In the genomic region with DNA sequence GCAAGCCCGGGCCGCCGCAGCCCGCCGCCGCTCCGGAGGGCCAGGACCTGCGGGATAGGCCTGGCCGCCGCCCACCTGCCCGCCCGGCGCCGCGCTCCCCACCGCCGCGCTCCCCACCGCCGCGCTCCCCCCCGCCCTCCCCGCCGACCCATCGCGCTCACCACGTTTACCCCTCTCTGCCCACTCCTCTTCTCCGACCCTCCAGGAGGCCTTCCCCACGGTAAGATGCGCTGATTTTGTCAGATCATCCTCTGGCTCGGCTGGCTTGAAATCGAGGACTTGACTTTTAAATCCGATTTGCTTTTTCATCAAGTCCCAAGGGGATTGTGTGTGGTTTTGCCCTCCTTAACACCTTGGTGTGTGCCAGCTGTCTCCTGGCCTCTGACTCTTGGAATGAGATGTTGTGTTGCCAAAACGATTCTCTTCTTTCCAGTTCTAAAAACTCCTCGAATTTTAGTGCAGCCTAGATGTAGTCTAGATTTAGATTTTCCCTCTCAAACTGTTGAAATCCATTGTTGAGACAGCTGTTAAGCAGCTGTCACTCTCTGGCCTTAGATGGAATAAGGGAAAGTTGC, we compare ENCODE assay signal across 8 cellular contexts. TPM values are rescaled to one million over a fixed set of nuclear protein-coding genes. Genes with fewer than 3 reads are reported as not detected.
DNase-seq lines count a peak whose midpoint lies in the region; ATAC-seq and TF ChIP-seq lines count a peak whose summit lies in the region.

No MANE protein-coding gene starts in this region.

- H3K27me3 Mint-ChIP-seq in central memory CD8-positive, alpha-beta T cell: no peaks in the 10 kb centered on the region

- H3K79me2 ChIP-seq in Loucy (ENCODE audit: insufficient read depth, low read length): peaks cover 51% of the 10 kb centered on the region

- peak; percentile 38 for DNase-seq in GM12865 (ENCODE audit: low read depth)
- DNase-seq in central memory CD8-positive, alpha-beta T cell (ENCODE audit: low spot score in 2 of 2): no peak
- DNase-seq in mucosa of descending colon: no peak
- no peak for DNase-seq in NCI-H128 (lab: John Stamatoyannopoulos, UW; ENCODE audit: unreplicated experiment)
- DNase-seq in NCI-H774 (lab: John Stamatoyannopoulos, UW): no peak
- DNase-seq in mucosa of gallbladder (ENCODE audit: low spot score): no peak

- intact Hi-C loops in mucosa of descending colon (cut with DNase I, micrococcal nuclease): no loop called here

- H3F3A ChIP-seq in Loucy (ENCODE audit: low read depth): no peaks in the 10 kb centered on the region

- H3K9me3 Mint-ChIP-seq in central memory CD8-positive, alpha-beta T cell: no peaks in the 10 kb centered on the region

- H3K9me2 ChIP-seq in Loucy (replicated peaks; ENCODE audit: low read depth, low read length): no peaks in the 10 kb centered on the region

- peak; percentile 10 for ATAC-seq in central memory CD8-positive, alpha-beta T cell (replicated peaks; ENCODE audit: extremely low read depth, poor library complexity, severe bottlenecking)
- ATAC-seq in mucosa of descending colon (no peak), HG03108 (IDR thresholded peaks at IDR 0.05; ENCODE audit: unreplicated experiment) (no peak)

- H3K9ac ChIP-seq in Loucy (ENCODE audit: low read depth, low read length, poor library complexity, severe bottlenecking): peak overlapping the region; percentile 92

- H3K4me1 Mint-ChIP-seq in central memory CD8-positive, alpha-beta T cell: peaks cover 31% of the 10 kb centered on the region

- peaks cover 9% of the 10 kb centered on the region for H3K4me1 ChIP-seq in Loucy (ENCODE audit: insufficient read depth, low read length, poor library complexity, severe bottlenecking)
- H3K4me1 ChIP-seq in mucosa of descending colon (ENCODE audit: low read depth): peaks cover 9% of the 10 kb centered on the region

- H3K4me3 Mint-ChIP-seq in central memory CD8-positive, alpha-beta T cell: peak overlapping the region; percentile 90

- H4K20me1 ChIP-seq in Loucy (ENCODE audit: insufficient read depth, low read length, poor library complexity, severe bottlenecking): peaks cover 21% of the 10 kb centered on the region

- H3K36me3 ChIP-seq in Loucy (ENCODE audit: insufficient read depth, low read length) (peaks cover 48% of the 10 kb centered on the region; the same call in 1 of the 2 replicates), mucosa of descending colon (ENCODE audit: low read depth) (no peaks in the 10 kb centered on the region)

- peak overlapping the region; percentile 62 for H3K4me3 ChIP-seq in GM12865 (ENCODE audit: low read depth, low read length)
- peak overlapping the region; percentile 87 for H3K4me3 ChIP-seq in Loucy (ENCODE audit: low read length, poor library complexity, severe bottlenecking)
- H3K4me3 ChIP-seq in mucosa of descending colon: peak overlapping the region; percentile 74

- H3K27ac Mint-ChIP-seq in central memory CD8-positive, alpha-beta T cell (ENCODE audit: low read depth): peak overlapping the region; percentile 96

- H3K4me2 ChIP-seq in Loucy (ENCODE audit: low read depth, low read length, poor library complexity, severe bottlenecking): peak overlapping the region; percentile 95

- H3K9me3 ChIP-seq in Loucy (ENCODE audit: insufficient read depth, low read depth, low read length) (no peaks in the 10 kb centered on the region), mucosa of descending colon (no peaks in the 10 kb centered on the region)

- peaks cover 44% of the 10 kb centered on the region for H3K36me3 Mint-ChIP-seq in central memory CD8-positive, alpha-beta T cell (ENCODE audit: insufficient read depth)

- H3K27me3 ChIP-seq in Loucy (ENCODE audit: insufficient read depth, low read length, poor library complexity, severe bottlenecking): no peaks in the 10 kb centered on the region

- H2AFZ ChIP-seq in Loucy (ENCODE audit: low read length): peak overlapping the region; percentile 58; the same call in 1 of the 2 replicates

- no peak for TF ChIP-seq CTCF in GM12865 (IDR thresholded peaks at IDR 0.05; ENCODE audit: insufficient read depth, low read depth, low read length, missing control alignments)
- TF ChIP-seq CTCF in Loucy (conservative IDR thresholded peaks at IDR 0.05; ENCODE audit: low read length): no peak
- TF ChIP-seq CTCF in mucosa of descending colon (IDR thresholded peaks at IDR 0.05): no peak

RNA-seq across cellular contexts. Expression of a gene that starts 0.7 kb away (rescaled TPM):
- 10 to 100 TPM; 31.0 to 36.3 (median 31.6) TPM for total RNA-seq in mucosa of descending colon
- total RNA-seq in mucosa of gallbladder: 46.7 TPM

RNA-seq across cellular contexts. Expression of a gene that starts 43.6 kb away (rescaled TPM):
- total RNA-seq in mucosa of descending colon: under 1 TPM; 0.43 to 0.95 (median 0.90) TPM
- 2.7 TPM for total RNA-seq in mucosa of gallbladder
